ENCODE assay signal across 1 cellular context in the genomic region with DNA sequence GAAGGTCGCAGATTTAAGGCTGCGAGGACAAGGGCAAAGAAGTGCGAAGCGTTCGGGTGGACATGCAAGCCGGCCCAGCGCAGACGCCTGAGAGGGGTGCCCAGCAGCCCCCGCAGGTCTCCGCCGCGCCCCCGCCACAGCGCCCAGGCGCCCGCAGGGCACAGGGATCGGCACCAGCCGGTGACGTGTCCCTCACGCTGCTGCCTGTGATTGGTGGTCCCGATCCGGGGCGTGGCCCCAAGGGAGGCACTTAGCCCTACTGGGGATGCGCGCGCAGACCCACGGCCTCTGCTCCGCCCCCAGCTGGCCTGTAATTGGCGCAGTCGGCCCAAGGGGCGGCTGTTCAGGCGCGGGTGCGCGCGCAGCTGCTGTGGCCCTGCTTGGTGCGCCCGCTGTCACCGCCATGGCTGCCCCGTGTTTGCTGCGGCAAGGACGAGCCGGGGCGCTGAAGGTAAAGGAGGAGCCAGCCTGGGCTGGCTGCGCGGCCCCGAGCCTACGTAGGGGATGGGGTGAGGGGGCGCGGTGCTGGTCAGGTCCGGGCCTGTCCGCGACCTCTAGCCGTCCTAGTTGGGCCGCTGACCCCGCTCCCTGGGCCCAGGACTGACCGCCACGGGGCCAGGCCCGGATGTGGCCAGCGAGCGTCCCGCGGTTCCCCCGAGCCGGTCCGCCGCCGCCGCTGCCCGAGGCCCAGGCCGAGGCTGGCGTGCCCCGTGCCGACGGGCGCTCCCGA.
TF ChIP-seq lines count a peak whose summit lies in the region.

A gene (plus strand): TSS at position 379 of the 730 bp plus-strand sequence. CDS start 25 bp downstream, at position 404.

TF ChIP-seq in K562, 482 proteins besides CTCF, POLR2A, EP300 and RAD21 (continued from another document and continues in another):
- TF ChIP-seq KDM4B (IDR thresholded peaks at IDR 0.05; ENCODE audit: borderline replicate concordance in 2 of 2, low read depth in 1 of 2): peak in 1 of 2 experiments; percentile 40; a peak in 1 of 4 replicates
- peak; percentile 89 for TF ChIP-seq SIN3B (IDR thresholded peaks at IDR 0.05; ENCODE audit: low read depth)
- no peak for TF ChIP-seq CCAR2 (IDR thresholded peaks at IDR 0.05; ENCODE audit: low read depth, low read length)
- peak; percentile 93 for TF ChIP-seq CTBP1 (IDR thresholded peaks at IDR 0.05; ENCODE audit: borderline replicate concordance)
- TF ChIP-seq FOXP1 (CRISPR knock-in tag; IDR thresholded peaks at IDR 0.05): peak; percentile 80
- peak; percentile 100 for TF ChIP-seq HNRNPL (IDR thresholded peaks at IDR 0.05; ENCODE audit: low read depth, low read length)
- 0 out of 2 replicates have a peak, but pooled peaks have one; percentile 50 for TF ChIP-seq RHOXF2B (CRISPR knock-in tag; conservative IDR thresholded peaks at IDR 0.05)
- no peak for TF ChIP-seq ELF1 (tag; IDR thresholded peaks at IDR 0.05)
- TF ChIP-seq ETV6 (IDR thresholded peaks at IDR 0.05; ENCODE audit: borderline replicate concordance in 1 of 2, low read depth in 2 of 2, low read length in 1 of 2): no peak
- peak; percentile 84; the same call in 1 of the 2 replicates for TF ChIP-seq ETV6 (CRISPR knock-in tag; IDR thresholded peaks at IDR 0.05; ENCODE audit: borderline replicate concordance)
- peak; percentile 92 for TF ChIP-seq CREB1 (IDR thresholded peaks at IDR 0.05)
- TF ChIP-seq CREB1 (CRISPR knock-in tag; IDR thresholded peaks at IDR 0.05): peak; percentile 92
- TF ChIP-seq, protein P1, sequence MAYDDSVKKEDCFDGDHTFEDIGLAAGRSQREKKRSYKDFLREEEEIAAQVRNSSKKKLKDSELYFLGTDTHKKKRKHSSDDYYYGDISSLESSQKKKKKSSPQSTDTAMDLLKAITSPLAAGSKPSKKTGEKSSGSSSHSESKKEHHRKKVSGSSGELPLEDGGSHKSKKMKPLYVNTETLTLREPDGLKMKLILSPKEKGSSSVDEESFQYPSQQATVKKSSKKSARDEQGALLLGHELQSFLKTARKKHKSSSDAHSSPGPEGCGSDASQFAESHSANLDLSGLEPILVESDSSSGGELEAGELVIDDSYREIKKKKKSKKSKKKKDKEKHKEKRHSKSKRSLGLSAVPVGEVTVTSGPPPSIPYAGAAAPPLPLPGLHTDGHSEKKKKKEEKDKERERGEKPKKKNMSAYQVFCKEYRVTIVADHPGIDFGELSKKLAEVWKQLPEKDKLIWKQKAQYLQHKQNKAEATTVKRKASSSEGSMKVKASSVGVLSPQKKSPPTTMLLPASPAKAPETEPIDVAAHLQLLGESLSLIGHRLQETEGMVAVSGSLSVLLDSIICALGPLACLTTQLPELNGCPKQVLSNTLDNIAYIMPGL (CRISPR knock-in tag; IDR thresholded peaks at IDR 0.05): peak; percentile 96; the same call in 1 of the 2 replicates
- TF ChIP-seq ZFX (CRISPR knock-in tag; IDR thresholded peaks at IDR 0.05): peak; percentile 99
- TF ChIP-seq TEAD1 (CRISPR knock-in tag; IDR thresholded peaks at IDR 0.05): 0 out of 4 replicates have a peak, but pooled peaks of 1 of the 2 experiments have one; percentile 63
- TF ChIP-seq, protein P2, sequence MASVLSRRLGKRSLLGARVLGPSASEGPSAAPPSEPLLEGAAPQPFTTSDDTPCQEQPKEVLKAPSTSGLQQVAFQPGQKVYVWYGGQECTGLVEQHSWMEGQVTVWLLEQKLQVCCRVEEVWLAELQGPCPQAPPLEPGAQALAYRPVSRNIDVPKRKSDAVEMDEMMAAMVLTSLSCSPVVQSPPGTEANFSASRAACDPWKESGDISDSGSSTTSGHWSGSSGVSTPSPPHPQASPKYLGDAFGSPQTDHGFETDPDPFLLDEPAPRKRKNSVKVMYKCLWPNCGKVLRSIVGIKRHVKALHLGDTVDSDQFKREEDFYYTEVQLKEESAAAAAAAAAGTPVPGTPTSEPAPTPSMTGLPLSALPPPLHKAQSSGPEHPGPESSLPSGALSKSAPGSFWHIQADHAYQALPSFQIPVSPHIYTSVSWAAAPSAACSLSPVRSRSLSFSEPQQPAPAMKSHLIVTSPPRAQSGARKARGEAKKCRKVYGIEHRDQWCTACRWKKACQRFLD (CRISPR knock-in tag; IDR thresholded peaks at IDR 0.05): no peak
- TF ChIP-seq POLR2G (IDR thresholded peaks at IDR 0.05; ENCODE audit: low read depth, low read length): peak; percentile 100
- peak; percentile 15; the same call in 1 of the 2 replicates for TF ChIP-seq PHB (CRISPR knock-in tag; IDR thresholded peaks at IDR 0.05)
- TF ChIP-seq TRIM24 (IDR thresholded peaks at IDR 0.05): no peak
- TF ChIP-seq EWSR1 (IDR thresholded peaks at IDR 0.05; ENCODE audit: borderline replicate concordance, low read depth, partially characterized antibody): no peak
- peak; percentile 54 for TF ChIP-seq ZFP36 (IDR thresholded peaks at IDR 0.05; ENCODE audit: low read depth, low read length, partially characterized antibody)
- TF ChIP-seq LCOR (CRISPR knock-in tag; IDR thresholded peaks at IDR 0.05): peak; percentile 24; the same call in 1 of the 2 replicates
- no peak for TF ChIP-seq IFI16 (CRISPR knock-in tag; IDR thresholded peaks at IDR 0.05)
- TF ChIP-seq ZNF184 (CRISPR knock-in tag; IDR thresholded peaks at IDR 0.05): no peak
- peak; percentile 57 for TF ChIP-seq RBM22 (IDR thresholded peaks at IDR 0.05; ENCODE audit: low read depth, low read length, poor library complexity, severe bottlenecking)
- TF ChIP-seq, protein P3, sequence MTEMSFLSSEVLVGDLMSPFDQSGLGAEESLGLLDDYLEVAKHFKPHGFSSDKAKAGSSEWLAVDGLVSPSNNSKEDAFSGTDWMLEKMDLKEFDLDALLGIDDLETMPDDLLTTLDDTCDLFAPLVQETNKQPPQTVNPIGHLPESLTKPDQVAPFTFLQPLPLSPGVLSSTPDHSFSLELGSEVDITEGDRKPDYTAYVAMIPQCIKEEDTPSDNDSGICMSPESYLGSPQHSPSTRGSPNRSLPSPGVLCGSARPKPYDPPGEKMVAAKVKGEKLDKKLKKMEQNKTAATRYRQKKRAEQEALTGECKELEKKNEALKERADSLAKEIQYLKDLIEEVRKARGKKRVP (CRISPR knock-in tag; IDR thresholded peaks at IDR 0.05): peak; percentile 1; the same call in 1 of the 2 replicates
- peak; percentile 96 for TF ChIP-seq CHD1 (IDR thresholded peaks at IDR 0.05; ENCODE audit: low read length)
- TF ChIP-seq, protein P4, sequence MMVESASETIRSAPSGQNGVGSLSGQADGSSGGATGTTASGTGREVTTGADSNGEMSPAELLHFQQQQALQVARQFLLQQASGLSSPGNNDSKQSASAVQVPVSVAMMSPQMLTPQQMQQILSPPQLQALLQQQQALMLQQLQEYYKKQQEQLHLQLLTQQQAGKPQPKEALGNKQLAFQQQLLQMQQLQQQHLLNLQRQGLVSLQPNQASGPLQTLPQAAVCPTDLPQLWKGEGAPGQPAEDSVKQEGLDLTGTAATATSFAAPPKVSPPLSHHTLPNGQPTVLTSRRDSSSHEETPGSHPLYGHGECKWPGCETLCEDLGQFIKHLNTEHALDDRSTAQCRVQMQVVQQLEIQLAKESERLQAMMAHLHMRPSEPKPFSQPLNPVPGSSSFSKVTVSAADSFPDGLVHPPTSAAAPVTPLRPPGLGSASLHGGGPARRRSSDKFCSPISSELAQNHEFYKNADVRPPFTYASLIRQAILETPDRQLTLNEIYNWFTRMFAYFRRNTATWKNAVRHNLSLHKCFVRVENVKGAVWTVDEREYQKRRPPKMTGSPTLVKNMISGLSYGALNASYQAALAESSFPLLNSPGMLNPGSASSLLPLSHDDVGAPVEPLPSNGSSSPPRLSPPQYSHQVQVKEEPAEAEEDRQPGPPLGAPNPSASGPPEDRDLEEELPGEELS (CRISPR knock-in tag; IDR thresholded peaks at IDR 0.05; ENCODE audit: borderline replicate concordance): peak; percentile 76; the same call in 1 of the 2 replicates
- no peak for TF ChIP-seq DDX20 (tag; IDR thresholded peaks at IDR 0.05; ENCODE audit: low read depth)
- peak in 1 of 2 experiments; percentile 45; a peak in 1 of 4 replicates for TF ChIP-seq TBL1XR1 (IDR thresholded peaks at IDR 0.05; ENCODE audit: low read length in 2 of 2)
- peak; percentile 89 for TF ChIP-seq TGIF2 (CRISPR knock-in tag; IDR thresholded peaks at IDR 0.05)
- no peak for TF ChIP-seq KDM1A (IDR thresholded peaks at IDR 0.05)
- TF ChIP-seq SNIP1 (IDR thresholded peaks at IDR 0.05; ENCODE audit: low read depth): no peak
- TF ChIP-seq BHLHE40 (IDR thresholded peaks at IDR 0.05; ENCODE audit: low read length): peak; percentile 27; the same call in 1 of the 2 replicates
- TF ChIP-seq NR3C1 (CRISPR knock-in tag; IDR thresholded peaks at IDR 0.05): peak; percentile 83; the same call in 1 of the 2 replicates
- TF ChIP-seq ZNF175 (CRISPR knock-in tag; IDR thresholded peaks at IDR 0.05; ENCODE audit: low read depth): no peak
- no peak for TF ChIP-seq THRAP3 (IDR thresholded peaks at IDR 0.05; ENCODE audit: borderline replicate concordance)
- peak; percentile 73 for TF ChIP-seq GABPA (tag; conservative IDR thresholded peaks at IDR 0.05; ENCODE audit: low read depth)
- TF ChIP-seq ELF2 (CRISPR knock-in tag; IDR thresholded peaks at IDR 0.05): peak; percentile 61; the same call in 1 of the 2 replicates
- peak; percentile 66; the same call in 1 of the 2 replicates for TF ChIP-seq E2F3 (CRISPR knock-in tag; IDR thresholded peaks at IDR 0.05)
- TF ChIP-seq FUS (optimal IDR thresholded peaks at IDR 0.05; ENCODE audit: low read depth, low read length): peak; percentile 67
- TF ChIP-seq, protein P5, sequence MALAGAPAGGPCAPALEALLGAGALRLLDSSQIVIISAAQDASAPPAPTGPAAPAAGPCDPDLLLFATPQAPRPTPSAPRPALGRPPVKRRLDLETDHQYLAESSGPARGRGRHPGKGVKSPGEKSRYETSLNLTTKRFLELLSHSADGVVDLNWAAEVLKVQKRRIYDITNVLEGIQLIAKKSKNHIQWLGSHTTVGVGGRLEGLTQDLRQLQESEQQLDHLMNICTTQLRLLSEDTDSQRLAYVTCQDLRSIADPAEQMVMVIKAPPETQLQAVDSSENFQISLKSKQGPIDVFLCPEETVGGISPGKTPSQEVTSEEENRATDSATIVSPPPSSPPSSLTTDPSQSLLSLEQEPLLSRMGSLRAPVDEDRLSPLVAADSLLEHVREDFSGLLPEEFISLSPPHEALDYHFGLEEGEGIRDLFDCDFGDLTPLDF (CRISPR knock-in tag; IDR thresholded peaks at IDR 0.05): peak; percentile 65; the same call in 1 of the 2 replicates
- TF ChIP-seq MXI1 (IDR thresholded peaks at IDR 0.05; ENCODE audit: low read depth, low read length): no peak
- no peak; the same call in 1 of the 2 replicates for TF ChIP-seq ZNF75A (CRISPR knock-in tag; IDR thresholded peaks at IDR 0.05)
- TF ChIP-seq, protein P6, sequence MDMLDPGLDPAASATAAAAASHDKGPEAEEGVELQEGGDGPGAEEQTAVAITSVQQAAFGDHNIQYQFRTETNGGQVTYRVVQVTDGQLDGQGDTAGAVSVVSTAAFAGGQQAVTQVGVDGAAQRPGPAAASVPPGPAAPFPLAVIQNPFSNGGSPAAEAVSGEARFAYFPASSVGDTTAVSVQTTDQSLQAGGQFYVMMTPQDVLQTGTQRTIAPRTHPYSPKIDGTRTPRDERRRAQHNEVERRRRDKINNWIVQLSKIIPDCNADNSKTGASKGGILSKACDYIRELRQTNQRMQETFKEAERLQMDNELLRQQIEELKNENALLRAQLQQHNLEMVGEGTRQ (CRISPR knock-in tag; IDR thresholded peaks at IDR 0.05): no peak
- TF ChIP-seq RBM15 (IDR thresholded peaks at IDR 0.05; ENCODE audit: insufficient read depth, low read length): no peak
- peak; percentile 79 for TF ChIP-seq PML (IDR thresholded peaks at IDR 0.05; ENCODE audit: low read length)
- no peak for TF ChIP-seq ZBTB8A (IDR thresholded peaks at IDR 0.05; ENCODE audit: partially characterized antibody)
- TF ChIP-seq ZBTB1 (CRISPR knock-in tag; IDR thresholded peaks at IDR 0.05; ENCODE audit: borderline replicate concordance, low read depth): peak; percentile 89
- TF ChIP-seq, protein P7, sequence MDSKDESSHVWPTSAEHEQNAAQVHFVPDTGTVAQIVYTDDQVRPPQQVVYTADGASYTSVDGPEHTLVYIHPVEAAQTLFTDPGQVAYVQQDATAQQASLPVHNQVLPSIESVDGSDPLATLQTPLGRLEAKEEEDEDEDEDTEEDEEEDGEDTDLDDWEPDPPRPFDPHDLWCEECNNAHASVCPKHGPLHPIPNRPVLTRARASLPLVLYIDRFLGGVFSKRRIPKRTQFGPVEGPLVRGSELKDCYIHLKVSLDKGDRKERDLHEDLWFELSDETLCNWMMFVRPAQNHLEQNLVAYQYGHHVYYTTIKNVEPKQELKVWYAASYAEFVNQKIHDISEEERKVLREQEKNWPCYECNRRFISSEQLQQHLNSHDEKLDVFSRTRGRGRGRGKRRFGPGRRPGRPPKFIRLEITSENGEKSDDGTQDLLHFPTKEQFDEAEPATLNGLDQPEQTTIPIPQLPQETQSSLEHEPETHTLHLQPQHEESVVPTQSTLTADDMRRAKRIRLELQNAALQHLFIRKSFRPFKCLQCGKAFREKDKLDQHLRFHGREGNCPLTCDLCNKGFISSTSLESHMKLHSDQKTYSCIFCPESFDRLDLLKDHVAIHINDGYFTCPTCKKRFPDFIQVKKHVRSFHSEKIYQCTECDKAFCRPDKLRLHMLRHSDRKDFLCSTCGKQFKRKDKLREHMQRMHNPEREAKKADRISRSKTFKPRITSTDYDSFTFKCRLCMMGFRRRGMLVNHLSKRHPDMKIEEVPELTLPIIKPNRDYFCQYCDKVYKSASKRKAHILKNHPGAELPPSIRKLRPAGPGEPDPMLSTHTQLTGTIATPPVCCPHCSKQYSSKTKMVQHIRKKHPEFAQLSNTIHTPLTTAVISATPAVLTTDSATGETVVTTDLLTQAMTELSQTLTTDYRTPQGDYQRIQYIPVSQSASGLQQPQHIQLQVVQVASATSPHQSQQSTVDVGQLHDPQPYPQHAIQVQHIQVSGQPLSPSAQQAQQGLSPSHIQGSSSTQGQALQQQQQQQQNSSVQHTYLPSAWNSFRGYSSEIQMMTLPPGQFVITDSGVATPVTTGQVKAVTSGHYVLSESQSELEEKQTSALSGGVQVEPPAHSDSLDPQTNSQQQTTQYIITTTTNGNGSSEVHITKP (IDR thresholded peaks at IDR 0.05; ENCODE audit: partially characterized antibody): peak; percentile 32
- TF ChIP-seq, protein P8, sequence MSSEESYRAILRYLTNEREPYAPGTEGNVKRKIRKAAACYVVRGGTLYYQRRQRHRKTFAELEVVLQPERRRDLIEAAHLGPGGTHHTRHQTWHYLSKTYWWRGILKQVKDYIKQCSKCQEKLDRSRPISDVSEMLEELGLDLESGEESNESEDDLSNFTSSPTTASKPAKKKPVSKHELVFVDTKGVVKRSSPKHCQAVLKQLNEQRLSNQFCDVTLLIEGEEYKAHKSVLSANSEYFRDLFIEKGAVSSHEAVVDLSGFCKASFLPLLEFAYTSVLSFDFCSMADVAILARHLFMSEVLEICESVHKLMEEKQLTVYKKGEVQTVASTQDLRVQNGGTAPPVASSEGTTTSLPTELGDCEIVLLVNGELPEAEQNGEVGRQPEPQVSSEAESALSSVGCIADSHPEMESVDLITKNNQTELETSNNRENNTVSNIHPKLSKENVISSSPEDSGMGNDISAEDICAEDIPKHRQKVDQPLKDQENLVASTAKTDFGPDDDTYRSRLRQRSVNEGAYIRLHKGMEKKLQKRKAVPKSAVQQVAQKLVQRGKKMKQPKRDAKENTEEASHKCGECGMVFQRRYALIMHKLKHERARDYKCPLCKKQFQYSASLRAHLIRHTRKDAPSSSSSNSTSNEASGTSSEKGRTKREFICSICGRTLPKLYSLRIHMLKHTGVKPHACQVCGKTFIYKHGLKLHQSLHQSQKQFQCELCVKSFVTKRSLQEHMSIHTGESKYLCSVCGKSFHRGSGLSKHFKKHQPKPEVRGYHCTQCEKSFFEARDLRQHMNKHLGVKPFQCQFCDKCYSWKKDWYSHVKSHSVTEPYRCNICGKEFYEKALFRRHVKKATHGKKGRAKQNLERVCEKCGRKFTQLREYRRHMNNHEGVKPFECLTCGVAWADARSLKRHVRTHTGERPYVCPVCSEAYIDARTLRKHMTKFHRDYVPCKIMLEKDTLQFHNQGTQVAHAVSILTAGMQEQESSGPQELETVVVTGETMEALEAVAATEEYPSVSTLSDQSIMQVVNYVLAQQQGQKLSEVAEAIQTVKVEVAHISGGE (CRISPR knock-in tag; IDR thresholded peaks at IDR 0.05): peak; percentile 25 to 73 (median 49); a peak in 4 of 6 replicates
